Comparison of ENCODE assay signal across 21 cellular contexts in genomic region chr16:86220552-86220951, GRCh38.
"Had no signal": no experiment of that assay in that cellular context is flagged by ENCODE, and none has a peak within 500 bp of the region (broad histone marks: within the 10 kb centered on the region; RNA-seq: fewer than 3 reads in every experiment).

No MANE protein-coding gene starts in this region.

- H3K36me3 ChIP-seq: ascending aorta, breast epithelium, lower lobe of right lung, tibial artery, uterus had no signal

- DNase-seq: activated CD4-positive, alpha-beta T cell treated with anti-CD3 and anti-CD28 coated beads, Interleukin-2, amount 10 ng/mL, durations not matched to agents 7 days and 5 days; activated CD8-positive, alpha-beta T cell treated with anti-CD3 and anti-CD28 coated beads, Interleukin-2, amount 10 ng/mL, durations not matched to agents 7 days and 5 days; activated naive CD4-positive, alpha-beta T cell treated with Interleukin-2 at 50 U/mL for 16 hours; activated T-cell treated with anti-CD3 and anti-CD28 coated beads, Interleukin-2, amount 50 U/mL, for 24 hours; cortex of kidney; effector CD8-positive, alpha-beta T cell; hippocampal formation; islet precursor cell; lower lobe of right lung; nephron progenitor cell; nucleus accumbens; SK-N-SH; stimulated activated naive CD4-positive, alpha-beta T cell; substantia nigra; T-cell; T-helper 9 cell; tibial artery; uterus had no signal

- H3K4me3 ChIP-seq: ascending aorta, breast epithelium, lower lobe of right lung, tibial artery, uterus had no signal

- H3K27me3 ChIP-seq: ascending aorta, uterus had no signal

- H3K4me2 ChIP-seq: SK-N-SH had no signal

- H3K4me1 ChIP-seq: ascending aorta, breast epithelium, tibial artery, uterus had no signal

- ATAC-seq: activated CD8-positive, alpha-beta T cell treated with anti-CD3 and anti-CD28 coated beads, Interleukin-2, amount 10 ng/mL, durations not matched to agents 7 days and 5 days; left colon; lower lobe of right lung; T-cell had no signal

- H3K27ac ChIP-seq: ascending aorta, breast epithelium, lower lobe of right lung, tibial artery, uterus had no signal

- H3K9ac ChIP-seq: SK-N-SH had no signal

- H3K9me3 ChIP-seq: ascending aorta, breast epithelium, lower lobe of right lung, SK-N-SH, tibial artery, uterus had no signal
